Comparison of ENCODE assay signal across 8 cellular contexts in genomic region chr16:22297114-22297870, GRCh38. TPM values are rescaled to one million over a fixed set of nuclear protein-coding genes. Genes with fewer than 3 reads are reported as not detected.
DNase-seq lines count a peak whose midpoint lies in the region; FAIRE-seq and TF ChIP-seq lines count a peak whose summit lies in the region.

POLR3E (plus strand) TSS chr16:22297409; CDS start chr16:22302969, 5,560 bp downstream.

- DNase-seq in GM04504 (ENCODE audit: low read depth) (peak; percentile 96), HEK293T (ENCODE audit: extremely low spot score) (peak; percentile 95), MV-4-11 (lab: John Stamatoyannopoulos, UW) (peak; percentile 94), SK-MEL-5 (ENCODE audit: low read depth, low spot score) (peak; percentile 96), frontal cortex (ENCODE audit: low spot score in 2 of 2) (peak; percentile 93), non-pigmented ciliary epithelial cell (ENCODE audit: low read depth) (peak; percentile 77), superior temporal gyrus (ENCODE audit: extremely low spot score) (peak; percentile 97)
- DNase-seq in activated naive CD4-positive, alpha-beta T cell treated with anti-CD3 and anti-CD28 coated beads for 36 hours: peak; percentile 100

- POLR2A ChIA-PET in HEK293T (lab: Yijun Ruan, JAX): interaction anchor here (1.1 to 3.9 kb wide), 3 partner anchors 15 to 106 kb away, joined by 3 to 17 read pairs (median 7); partner anchors contain the start of gene EEF2K

- in situ Hi-C loops in SK-MEL-5 (cut with HindIII; ENCODE audit: low pct_unique_long_range_greater_than_20kb, low sequenced_read_pairs): no loop called here

- peaks cover 27% of the 10 kb centered on the region for H3K36me3 Mint-ChIP-seq in activated naive CD4-positive, alpha-beta T cell treated with anti-CD3 and anti-CD28 coated beads for 36 hours (ENCODE audit: low read depth)

- CTCF ChIA-PET in HEK293T (lab: Yijun Ruan, JAX): interaction anchor here (1.1 to 1.2 kb wide), 2 partner anchors 98 to 109 kb away, joined by 3 read pairs; no protein-coding TSS in a partner anchor
- CTCF ChIA-PET in activated naive CD4-positive, alpha-beta T cell treated with anti-CD3 and anti-CD28 coated beads for 36 hours (lab: Charles Lee): interaction anchor here (0.6 to 4.7 kb wide), 11 partner anchors 12 to 1108 kb away, joined by 3 to 26 read pairs (median 5); partner anchors contain the start of gene EEF2K

- H3K4me3 Mint-ChIP-seq in activated naive CD4-positive, alpha-beta T cell treated with anti-CD3 and anti-CD28 coated beads for 36 hours: peak within 1 kb of the TSS; percentile 90

- H3K4me1 Mint-ChIP-seq in activated naive CD4-positive, alpha-beta T cell treated with anti-CD3 and anti-CD28 coated beads for 36 hours (ENCODE audit: low read depth): peaks cover 37% of the 10 kb centered on the region

- intact Hi-C loops in activated naive CD4-positive, alpha-beta T cell treated with anti-CD3 and anti-CD28 coated beads for 36 hours (cut with micrococcal nuclease): loop anchor here (1.0 to 5.0 kb wide), 9 partner anchors 56 to 1139 kb away; partner anchors contain the start of genes CDR2, EEF2K, LDAF1 and PDZD9

- peak within 1 kb of the TSS; percentile 94 for H3K27ac Mint-ChIP-seq in activated naive CD4-positive, alpha-beta T cell treated with anti-CD3 and anti-CD28 coated beads for 36 hours

- FAIRE-seq in frontal cortex (lab: Jason Lieb, UNC): no peak

- H3K27me3 Mint-ChIP-seq in activated naive CD4-positive, alpha-beta T cell treated with anti-CD3 and anti-CD28 coated beads for 36 hours (ENCODE audit: low read depth): no peaks in the 10 kb centered on the region

- no peaks in the 10 kb centered on the region for H3K9me3 Mint-ChIP-seq in activated naive CD4-positive, alpha-beta T cell treated with anti-CD3 and anti-CD28 coated beads for 36 hours

TF ChIP-seq in HEK293T, 16 proteins besides CTCF, POLR2A, EP300 and RAD21:
- no peak for TF ChIP-seq FOXA1 (IDR thresholded peaks at IDR 0.05)
- peak; percentile 91; the same call in 1 of the 2 replicates for TF ChIP-seq ZNF384 (IDR thresholded peaks at IDR 0.05)
- no peak for TF ChIP-seq L3MBTL2 (conservative IDR thresholded peaks at IDR 0.05)
- TF ChIP-seq ELF4 (IDR thresholded peaks at IDR 0.05): no peak
- 0 out of 2 replicates have a peak, but pooled peaks have one; percentile 43 for TF ChIP-seq TARDBP (IDR thresholded peaks at IDR 0.05)
- TF ChIP-seq CTBP1 (IDR thresholded peaks at IDR 0.05; ENCODE audit: borderline replicate concordance): peak; percentile 50; the same call in 1 of the 2 replicates
- no peak for TF ChIP-seq PKNOX1 (IDR thresholded peaks at IDR 0.05)
- TF ChIP-seq BHLHE40 (IDR thresholded peaks at IDR 0.05; ENCODE audit: borderline replicate concordance): no peak
- no peak for TF ChIP-seq NFRKB (IDR thresholded peaks at IDR 0.05)
- TF ChIP-seq SP1 (IDR thresholded peaks at IDR 0.05): no peak
- no peak for TF ChIP-seq HDGF (IDR thresholded peaks at IDR 0.05; ENCODE audit: borderline replicate concordance)
- TF ChIP-seq SUZ12 (IDR thresholded peaks at IDR 0.05): no peak
- no peak for TF ChIP-seq FOXK2 (IDR thresholded peaks at IDR 0.05)
- peak; percentile 58; the same call in 1 of the 2 replicates for TF ChIP-seq FOXM1 (IDR thresholded peaks at IDR 0.05; ENCODE audit: borderline replicate concordance)
- peak; percentile 43; the same call in 1 of the 2 replicates for TF ChIP-seq ARNT (IDR thresholded peaks at IDR 0.05)
- TF ChIP-seq LEF1 (IDR thresholded peaks at IDR 0.05; ENCODE audit: borderline replicate concordance): no peak

RNA-seq across cellular contexts. Expression of gene POLR3E, which starts in this region (rescaled TPM):
- 39.3 and 40.4 TPM in 2 replicates for total RNA-seq in SK-MEL-5 (2014; rRNA removed; shearing (Covaris generic))
- polyA plus RNA-seq in SK-MEL-5 (2015; cell fraction: cytosol; rRNA removed): 38.5 and 41.2 TPM in 2 replicates
- 97.2 and 165 TPM in 2 replicates for polyA plus RNA-seq in SK-MEL-5 (2015; cell fraction: nucleus; rRNA removed)
- total RNA-seq in activated naive CD4-positive, alpha-beta T cell treated with anti-CD3 and anti-CD28 coated beads for 36 hours: 10 to 100 TPM; 72.9 to 74.7 TPM
- 19.6 TPM for total RNA-seq in frontal cortex

Comparison
In these comparisons a context has a peak if more than half of its experiments do, and no peak if none do; other contexts are left out.
1. Peak in every context shown above with its lines: DNase-seq.